7 cellular contexts compared by ENCODE assay signal in genomic region chr5:177431317-177432142, GRCh38.
DNase-seq lines count a peak whose midpoint lies in the region; ATAC-seq lines count a peak whose summit lies in the region.

No MANE protein-coding gene starts in this region.

- DNase-seq in activated CD4-positive, alpha-beta T cell treated with anti-CD3 and anti-CD28 coated beads, Interleukin-2, amount 50 U/mL, for 1 hour = peak; percentile 54
- peak; percentile 78 for DNase-seq in germinal center (ENCODE audit: low spot score)
- peak; percentile 74 for DNase-seq in stimulated activated naive CD4-positive, alpha-beta T cell treated with Interleukin-2 at 50 U/mL for 16 hours (lab: John Stamatoyannopoulos, UW)
- no peak for DNase-seq in NCI-H82 (lab: John Stamatoyannopoulos, UW)
- DNase-seq in NCI-H1417 treated with DMSO at 0.1 percent for 48 hours (lab: John Stamatoyannopoulos, UW) = no peak

- ATAC-seq in GM19397 (IDR thresholded peaks at IDR 0.05; ENCODE audit: unreplicated experiment) (peak; percentile 45), HG03354 (IDR thresholded peaks at IDR 0.05; ENCODE audit: poor library complexity, severe bottlenecking, unreplicated experiment) (peak; percentile 54)

Comparison
In these comparisons a context has a peak if more than half of its experiments do, and no peak if none do; other contexts are left out.
1. DNase-seq: peak in activated CD4-positive, alpha-beta T cell treated with anti-CD3 and anti-CD28 coated beads, Interleukin-2, amount 50 U/mL, for 1 hour (single experiment), germinal center (single experiment) and stimulated activated naive CD4-positive, alpha-beta T cell treated with Interleukin-2 at 50 U/mL for 16 hours (single experiment); none in NCI-H82 (single experiment) and NCI-H1417 treated with DMSO at 0.1 percent for 48 hours (single experiment).